22 cellular contexts compared by ENCODE assay signal in genomic region chr11:36098976-36099375, GRCh38.
DNase-seq lines count a peak whose midpoint lies in the region; ATAC-seq and TF ChIP-seq lines count a peak whose summit lies in the region.
"Had no signal": no experiment of that assay in that cellular context is flagged by ENCODE, and none has a peak within 500 bp of the region (broad histone marks: within the 10 kb centered on the region; RNA-seq: fewer than 3 reads in every experiment).

No MANE protein-coding gene starts in this region.

- H3K36me3 Mint-ChIP-seq in GM23338 (ENCODE audit: low read depth) (peaks cover 65% of the 10 kb centered on the region), neural crest cell (ENCODE audit: low read depth) (peaks cover 26% of the 10 kb centered on the region)
- H3K36me3 Mint-ChIP-seq: CD4-positive, CD25-positive, alpha-beta regulatory T cell had no signal

- H2AFZ ChIP-seq in GM23338: no peak overlapping the region
- H2AFZ ChIP-seq: GM23248 had no signal

- H3K9me3 Mint-ChIP-seq in GM23338 (peaks cover 14% of the 10 kb centered on the region), neural crest cell (peaks cover 6% of the 10 kb centered on the region)

- no peak overlapping the region for H3K4me2 ChIP-seq in GM23338

- no peaks in the 10 kb centered on the region; the same call in 1 of the 2 replicates for H3K79me2 ChIP-seq in GM23338 (replicated peaks; ENCODE audit: insufficient read depth)

- H3K4me3 Mint-ChIP-seq in GM23338: no peak overlapping the region
- H3K4me3 Mint-ChIP-seq in neural crest cell: no peak overlapping the region
- H3K4me3 Mint-ChIP-seq: CD4-positive, CD25-positive, alpha-beta regulatory T cell had no signal

- H3K4me1 ChIP-seq in GM23338 (ENCODE audit: insufficient read depth): peaks cover 9% of the 10 kb centered on the region; the same call in 1 of the 2 replicates

- intact Hi-C loops in lower leg skin (cut with DNase I; ENCODE audit: low total_unique reads): no loop called here

- no peak for TF ChIP-seq POLR2A in lower leg skin (IDR thresholded peaks at IDR 0.05)

- in situ Hi-C loops in G401 (cut with HindIII; ENCODE audit: low sequenced_read_pairs): no loop called here

- H3K27ac ChIP-seq in GM23338 (ENCODE audit: low read depth) (no peak overlapping the region), caudate nucleus (ENCODE audit: low read depth, low read length) (peak overlapping the region; percentile 16)
- H3K27ac ChIP-seq: GM23248, HL-60, SK-N-MC had no signal

- DNase-seq in GM23338 (ENCODE audit: low spot score) (no peak), NCI-H146 (lab: John Stamatoyannopoulos, UW) (peak; percentile 55), caudate nucleus (lab: John Stamatoyannopoulos, UW) (peak in 3 of 61 donors; percentile 11 to 20 (median 19)), neural crest cell (ENCODE audit: low read depth, low spot score) (no peak), lower leg skin (ENCODE audit: low spot score in 2 of 2) (no peak), G401 (ENCODE audit: low spot score) (no peak), NCI-H446 (lab: John Stamatoyannopoulos, UW) (no peak)
- DNase-seq: CD4-positive, CD25-positive, alpha-beta regulatory T cell; DMS79 treated with DMSO at 0.1 percent for 48 hours; GM23248; HCEC 1CT; MG63; NCI-H1930; NCI-H226; NCI-H524; NCI-H82; Right ventricle myocardium superior; SW 1271 had no signal

- H3K4me1 Mint-ChIP-seq in GM23338 (peaks cover 6% of the 10 kb centered on the region; the same call in 2 of the 3 replicates), neural crest cell (peaks cover 16% of the 10 kb centered on the region)
- H3K4me1 Mint-ChIP-seq: CD4-positive, CD25-positive, alpha-beta regulatory T cell had no signal

- H3K27ac Mint-ChIP-seq in GM23338 (peak overlapping the region; percentile 12; the same call in 1 of the 2 replicates), neural crest cell (ENCODE audit: unreplicated experiment) (peak overlapping the region; percentile 2)
- H3K27ac Mint-ChIP-seq: CD4-positive, CD25-positive, alpha-beta regulatory T cell had no signal

- ATAC-seq in GM23338: no peak
- ATAC-seq: HepG2 had no signal

- TF ChIP-seq CTCF in GM23338 (conservative IDR thresholded peaks at IDR 0.05; ENCODE audit: low read depth in 2 of 2): no peak
- no peak for TF ChIP-seq CTCF in neural crest cell (conservative IDR thresholded peaks at IDR 0.05)
- no peak for TF ChIP-seq CTCF in lower leg skin (IDR thresholded peaks at IDR 0.05)

- peaks cover 9% of the 10 kb centered on the region; the same call in 1 of the 2 replicates for H3K9me2 ChIP-seq in GM23338 (ENCODE audit: insufficient read depth)

- H3F3A ChIP-seq in GM23338 (replicated peaks; ENCODE audit: low read depth): no peaks in the 10 kb centered on the region

- H3K4me3 ChIP-seq in GM23338 (no peak overlapping the region), lower leg skin (ENCODE audit: low read depth, poor library complexity, severe bottlenecking) (no peak overlapping the region)
- H3K4me3 ChIP-seq: GM23248, K562, MG63, SK-N-MC had no signal

- H4K20me1 ChIP-seq in GM23338 (replicated peaks; ENCODE audit: insufficient read depth): no peaks in the 10 kb centered on the region

- H3K36me3 ChIP-seq in GM23338 (ENCODE audit: insufficient read depth): peaks cover 9% of the 10 kb centered on the region; the same call in 1 of the 2 replicates

- 84 to 94% methylated on average over 2 of the region's 2 CpGs for WGBS in lower leg skin, 2 donors

- H3K27me3 Mint-ChIP-seq in GM23338 (ENCODE audit: insufficient read depth, low read depth, poor library complexity): no peaks in the 10 kb centered on the region
- no peaks in the 10 kb centered on the region for H3K27me3 Mint-ChIP-seq in neural crest cell (ENCODE audit: low read depth)

- no peaks in the 10 kb centered on the region for H3K27me3 ChIP-seq in GM23338 (ENCODE audit: insufficient read depth)
- H3K27me3 ChIP-seq: MG63 had no signal

TF ChIP-seq in GM23338, 12 proteins besides CTCF, POLR2A, EP300 and RAD21:
- no peak for TF ChIP-seq EZH2 (IDR thresholded peaks at IDR 0.05; ENCODE audit: low read depth, unreplicated experiment)
- TF ChIP-seq, protein P1, sequence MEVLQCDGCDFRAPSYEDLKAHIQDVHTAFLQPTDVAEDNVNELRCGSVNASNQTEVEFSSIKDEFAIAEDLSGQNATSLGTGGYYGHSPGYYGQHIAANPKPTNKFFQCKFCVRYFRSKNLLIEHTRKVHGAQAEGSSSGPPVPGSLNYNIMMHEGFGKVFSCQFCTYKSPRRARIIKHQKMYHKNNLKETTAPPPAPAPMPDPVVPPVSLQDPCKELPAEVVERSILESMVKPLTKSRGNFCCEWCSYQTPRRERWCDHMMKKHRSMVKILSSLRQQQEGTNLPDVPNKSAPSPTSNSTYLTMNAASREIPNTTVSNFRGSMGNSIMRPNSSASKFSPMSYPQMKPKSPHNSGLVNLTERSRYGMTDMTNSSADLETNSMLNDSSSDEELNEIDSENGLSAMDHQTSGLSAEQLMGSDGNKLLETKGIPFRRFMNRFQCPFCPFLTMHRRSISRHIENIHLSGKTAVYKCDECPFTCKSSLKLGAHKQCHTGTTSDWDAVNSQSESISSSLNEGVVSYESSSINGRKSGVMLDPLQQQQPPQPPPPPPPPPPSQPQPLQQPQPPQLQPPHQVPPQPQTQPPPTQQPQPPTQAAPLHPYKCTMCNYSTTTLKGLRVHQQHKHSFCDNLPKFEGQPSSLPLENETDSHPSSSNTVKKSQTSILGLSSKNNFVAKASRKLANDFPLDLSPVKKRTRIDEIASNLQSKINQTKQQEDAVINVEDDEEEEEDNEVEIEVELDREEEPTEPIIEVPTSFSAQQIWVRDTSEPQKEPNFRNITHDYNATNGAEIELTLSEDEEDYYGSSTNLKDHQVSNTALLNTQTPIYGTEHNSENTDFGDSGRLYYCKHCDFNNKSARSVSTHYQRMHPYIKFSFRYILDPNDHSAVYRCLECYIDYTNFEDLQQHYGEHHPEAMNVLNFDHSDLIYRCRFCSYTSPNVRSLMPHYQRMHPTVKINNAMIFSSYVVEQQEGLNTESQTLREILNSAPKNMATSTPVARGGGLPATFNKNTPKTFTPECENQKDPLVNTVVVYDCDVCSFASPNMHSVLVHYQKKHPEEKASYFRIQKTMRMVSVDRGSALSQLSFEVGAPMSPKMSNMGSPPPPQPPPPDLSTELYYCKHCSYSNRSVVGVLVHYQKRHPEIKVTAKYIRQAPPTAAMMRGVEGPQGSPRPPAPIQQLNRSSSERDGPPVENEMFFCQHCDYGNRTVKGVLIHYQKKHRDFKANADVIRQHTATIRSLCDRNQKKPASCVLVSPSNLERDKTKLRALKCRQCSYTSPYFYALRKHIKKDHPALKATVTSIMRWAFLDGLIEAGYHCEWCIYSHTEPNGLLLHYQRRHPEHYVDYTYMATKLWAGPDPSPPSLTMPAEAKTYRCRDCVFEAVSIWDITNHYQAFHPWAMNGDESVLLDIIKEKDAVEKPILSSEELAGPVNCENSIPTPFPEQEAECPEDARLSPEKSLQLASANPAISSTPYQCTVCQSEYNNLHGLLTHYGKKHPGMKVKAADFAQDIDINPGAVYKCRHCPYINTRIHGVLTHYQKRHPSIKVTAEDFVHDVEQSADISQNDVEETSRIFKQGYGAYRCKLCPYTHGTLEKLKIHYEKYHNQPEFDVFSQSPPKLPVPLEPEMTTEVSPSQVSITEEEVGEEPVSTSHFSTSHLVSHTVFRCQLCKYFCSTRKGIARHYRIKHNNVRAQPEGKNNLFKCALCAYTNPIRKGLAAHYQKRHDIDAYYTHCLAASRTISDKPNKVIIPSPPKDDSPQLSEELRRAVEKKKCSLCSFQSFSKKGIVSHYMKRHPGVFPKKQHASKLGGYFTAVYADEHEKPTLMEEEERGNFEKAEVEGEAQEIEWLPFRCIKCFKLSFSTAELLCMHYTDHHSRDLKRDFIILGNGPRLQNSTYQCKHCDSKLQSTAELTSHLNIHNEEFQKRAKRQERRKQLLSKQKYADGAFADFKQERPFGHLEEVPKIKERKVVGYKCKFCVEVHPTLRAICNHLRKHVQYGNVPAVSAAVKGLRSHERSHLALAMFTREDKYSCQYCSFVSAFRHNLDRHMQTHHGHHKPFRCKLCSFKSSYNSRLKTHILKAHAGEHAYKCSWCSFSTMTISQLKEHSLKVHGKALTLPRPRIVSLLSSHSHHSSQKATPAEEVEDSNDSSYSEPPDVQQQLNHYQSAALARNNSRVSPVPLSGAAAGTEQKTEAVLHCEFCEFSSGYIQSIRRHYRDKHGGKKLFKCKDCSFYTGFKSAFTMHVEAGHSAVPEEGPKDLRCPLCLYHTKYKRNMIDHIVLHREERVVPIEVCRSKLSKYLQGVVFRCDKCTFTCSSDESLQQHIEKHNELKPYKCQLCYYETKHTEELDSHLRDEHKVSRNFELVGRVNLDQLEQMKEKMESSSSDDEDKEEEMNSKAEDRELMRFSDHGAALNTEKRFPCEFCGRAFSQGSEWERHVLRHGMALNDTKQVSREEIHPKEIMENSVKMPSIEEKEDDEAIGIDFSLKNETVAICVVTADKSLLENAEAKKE (CRISPR knock-in tag; IDR thresholded peaks at IDR 0.05): no peak
- no peak for TF ChIP-seq EZH2phosphoT487 (IDR thresholded peaks at IDR 0.05; ENCODE audit: unreplicated experiment)
- TF ChIP-seq REST (IDR thresholded peaks at IDR 0.05; ENCODE audit: unreplicated experiment): no peak
